ENCODE assay signal across 8 cellular contexts in the genomic region with DNA sequence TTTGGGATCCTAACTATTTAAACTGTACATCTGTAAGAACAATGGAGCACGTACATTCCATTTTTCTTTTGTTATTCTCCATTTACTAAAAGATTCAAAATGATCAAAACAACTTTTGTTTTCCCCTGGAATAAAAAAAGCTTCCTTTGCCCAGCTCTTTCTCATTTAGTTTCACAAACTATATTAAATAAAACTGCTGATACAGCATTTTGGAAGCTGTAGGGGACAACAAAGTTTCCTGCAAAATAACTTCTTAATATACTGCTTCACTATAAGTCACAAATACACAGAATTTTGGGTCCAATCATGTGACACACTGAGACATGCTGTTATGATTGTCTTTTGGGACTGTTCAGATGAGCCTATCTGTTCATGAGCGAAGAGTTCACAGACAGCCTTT.
"Had no signal": no experiment of that assay in that cellular context is flagged by ENCODE, and none has a peak within 500 bp of the region (broad histone marks: within the 10 kb centered on the region; RNA-seq: fewer than 3 reads in every experiment).

No MANE protein-coding gene starts in this region.

- H3K27ac Mint-ChIP-seq: H9, IgD-negative memory B cell had no signal

- H2AFZ ChIP-seq: GM23248 had no signal

- H3K4me1 Mint-ChIP-seq: IgD-negative memory B cell had no signal

- H3K27ac ChIP-seq: GM23248, KMS-11 had no signal

- H3K4me2 ChIP-seq: KMS-11 had no signal

- FAIRE-seq: H54 had no signal

- H3K4me3 ChIP-seq: GM23248 had no signal

- DNase-seq: GM23248, GOT3, H9, HCEC 1CT, Karpas-422 had no signal

- H3K36me3 Mint-ChIP-seq: IgD-negative memory B cell had no signal

- H3K9ac ChIP-seq: GM23248, KMS-11 had no signal

- H3K4me3 Mint-ChIP-seq: H9, IgD-negative memory B cell had no signal
